In the genomic region with DNA sequence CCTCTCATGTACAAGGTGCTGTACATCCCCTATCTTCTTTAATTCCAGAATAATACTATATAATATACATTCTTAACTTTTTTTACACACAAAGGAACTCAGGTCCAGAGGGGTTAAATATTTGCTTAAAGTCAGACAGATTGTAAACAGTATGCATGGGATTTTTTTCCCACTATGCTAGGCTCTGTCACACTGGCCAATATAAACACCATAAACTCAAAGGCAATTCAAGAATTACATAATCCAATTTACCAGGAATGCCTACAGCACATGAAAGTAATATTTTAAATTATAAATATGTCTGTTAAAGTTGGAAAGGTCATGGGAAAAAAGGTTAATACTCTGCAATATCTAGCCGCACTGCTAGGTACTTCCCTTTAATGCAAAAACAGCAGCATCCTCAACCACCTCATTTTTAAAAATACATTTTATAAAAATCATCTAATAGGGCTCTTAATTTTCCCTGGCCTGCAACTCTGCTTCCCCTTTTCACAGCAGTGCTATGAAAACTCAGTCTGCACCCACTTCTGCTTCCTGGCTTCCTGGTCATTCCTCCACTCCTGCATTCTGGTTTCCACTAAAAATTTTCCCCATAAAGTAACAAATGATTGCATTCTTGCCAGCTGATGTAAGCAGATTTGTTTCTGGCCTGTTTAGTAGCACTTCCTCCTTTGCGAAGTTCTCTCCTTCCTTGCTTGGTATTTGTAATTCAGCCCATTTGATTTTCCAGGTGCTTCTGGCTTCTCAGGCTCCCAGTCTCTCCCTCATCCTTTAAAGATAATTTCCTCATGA, we compare ENCODE assay signal across 2 cellular contexts.
TF ChIP-seq lines count a peak whose summit lies in the region.

No MANE protein-coding gene starts in this region.

TF ChIP-seq in GM23338, 12 proteins besides CTCF, POLR2A, EP300 and RAD21 (continued from another document):
- TF ChIP-seq ZNF114 (CRISPR knock-in tag; IDR thresholded peaks at IDR 0.05) (no peak), ZNF331 (CRISPR knock-in tag; IDR thresholded peaks at IDR 0.05; ENCODE audit: low read depth) (no peak), EZH2 (IDR thresholded peaks at IDR 0.05; ENCODE audit: low read depth, unreplicated experiment) (no peak), NANOG (IDR thresholded peaks at IDR 0.05; ENCODE audit: borderline replicate concordance) (no peak), CREB1 (CRISPR knock-in tag; IDR thresholded peaks at IDR 0.05; ENCODE audit: low read depth) (no peak), JUNB (IDR thresholded peaks at IDR 0.05; ENCODE audit: unreplicated experiment) (no peak)
- TF ChIP-seq, protein P1, sequence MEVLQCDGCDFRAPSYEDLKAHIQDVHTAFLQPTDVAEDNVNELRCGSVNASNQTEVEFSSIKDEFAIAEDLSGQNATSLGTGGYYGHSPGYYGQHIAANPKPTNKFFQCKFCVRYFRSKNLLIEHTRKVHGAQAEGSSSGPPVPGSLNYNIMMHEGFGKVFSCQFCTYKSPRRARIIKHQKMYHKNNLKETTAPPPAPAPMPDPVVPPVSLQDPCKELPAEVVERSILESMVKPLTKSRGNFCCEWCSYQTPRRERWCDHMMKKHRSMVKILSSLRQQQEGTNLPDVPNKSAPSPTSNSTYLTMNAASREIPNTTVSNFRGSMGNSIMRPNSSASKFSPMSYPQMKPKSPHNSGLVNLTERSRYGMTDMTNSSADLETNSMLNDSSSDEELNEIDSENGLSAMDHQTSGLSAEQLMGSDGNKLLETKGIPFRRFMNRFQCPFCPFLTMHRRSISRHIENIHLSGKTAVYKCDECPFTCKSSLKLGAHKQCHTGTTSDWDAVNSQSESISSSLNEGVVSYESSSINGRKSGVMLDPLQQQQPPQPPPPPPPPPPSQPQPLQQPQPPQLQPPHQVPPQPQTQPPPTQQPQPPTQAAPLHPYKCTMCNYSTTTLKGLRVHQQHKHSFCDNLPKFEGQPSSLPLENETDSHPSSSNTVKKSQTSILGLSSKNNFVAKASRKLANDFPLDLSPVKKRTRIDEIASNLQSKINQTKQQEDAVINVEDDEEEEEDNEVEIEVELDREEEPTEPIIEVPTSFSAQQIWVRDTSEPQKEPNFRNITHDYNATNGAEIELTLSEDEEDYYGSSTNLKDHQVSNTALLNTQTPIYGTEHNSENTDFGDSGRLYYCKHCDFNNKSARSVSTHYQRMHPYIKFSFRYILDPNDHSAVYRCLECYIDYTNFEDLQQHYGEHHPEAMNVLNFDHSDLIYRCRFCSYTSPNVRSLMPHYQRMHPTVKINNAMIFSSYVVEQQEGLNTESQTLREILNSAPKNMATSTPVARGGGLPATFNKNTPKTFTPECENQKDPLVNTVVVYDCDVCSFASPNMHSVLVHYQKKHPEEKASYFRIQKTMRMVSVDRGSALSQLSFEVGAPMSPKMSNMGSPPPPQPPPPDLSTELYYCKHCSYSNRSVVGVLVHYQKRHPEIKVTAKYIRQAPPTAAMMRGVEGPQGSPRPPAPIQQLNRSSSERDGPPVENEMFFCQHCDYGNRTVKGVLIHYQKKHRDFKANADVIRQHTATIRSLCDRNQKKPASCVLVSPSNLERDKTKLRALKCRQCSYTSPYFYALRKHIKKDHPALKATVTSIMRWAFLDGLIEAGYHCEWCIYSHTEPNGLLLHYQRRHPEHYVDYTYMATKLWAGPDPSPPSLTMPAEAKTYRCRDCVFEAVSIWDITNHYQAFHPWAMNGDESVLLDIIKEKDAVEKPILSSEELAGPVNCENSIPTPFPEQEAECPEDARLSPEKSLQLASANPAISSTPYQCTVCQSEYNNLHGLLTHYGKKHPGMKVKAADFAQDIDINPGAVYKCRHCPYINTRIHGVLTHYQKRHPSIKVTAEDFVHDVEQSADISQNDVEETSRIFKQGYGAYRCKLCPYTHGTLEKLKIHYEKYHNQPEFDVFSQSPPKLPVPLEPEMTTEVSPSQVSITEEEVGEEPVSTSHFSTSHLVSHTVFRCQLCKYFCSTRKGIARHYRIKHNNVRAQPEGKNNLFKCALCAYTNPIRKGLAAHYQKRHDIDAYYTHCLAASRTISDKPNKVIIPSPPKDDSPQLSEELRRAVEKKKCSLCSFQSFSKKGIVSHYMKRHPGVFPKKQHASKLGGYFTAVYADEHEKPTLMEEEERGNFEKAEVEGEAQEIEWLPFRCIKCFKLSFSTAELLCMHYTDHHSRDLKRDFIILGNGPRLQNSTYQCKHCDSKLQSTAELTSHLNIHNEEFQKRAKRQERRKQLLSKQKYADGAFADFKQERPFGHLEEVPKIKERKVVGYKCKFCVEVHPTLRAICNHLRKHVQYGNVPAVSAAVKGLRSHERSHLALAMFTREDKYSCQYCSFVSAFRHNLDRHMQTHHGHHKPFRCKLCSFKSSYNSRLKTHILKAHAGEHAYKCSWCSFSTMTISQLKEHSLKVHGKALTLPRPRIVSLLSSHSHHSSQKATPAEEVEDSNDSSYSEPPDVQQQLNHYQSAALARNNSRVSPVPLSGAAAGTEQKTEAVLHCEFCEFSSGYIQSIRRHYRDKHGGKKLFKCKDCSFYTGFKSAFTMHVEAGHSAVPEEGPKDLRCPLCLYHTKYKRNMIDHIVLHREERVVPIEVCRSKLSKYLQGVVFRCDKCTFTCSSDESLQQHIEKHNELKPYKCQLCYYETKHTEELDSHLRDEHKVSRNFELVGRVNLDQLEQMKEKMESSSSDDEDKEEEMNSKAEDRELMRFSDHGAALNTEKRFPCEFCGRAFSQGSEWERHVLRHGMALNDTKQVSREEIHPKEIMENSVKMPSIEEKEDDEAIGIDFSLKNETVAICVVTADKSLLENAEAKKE (CRISPR knock-in tag; IDR thresholded peaks at IDR 0.05) = no peak
- TF ChIP-seq, protein P2, sequence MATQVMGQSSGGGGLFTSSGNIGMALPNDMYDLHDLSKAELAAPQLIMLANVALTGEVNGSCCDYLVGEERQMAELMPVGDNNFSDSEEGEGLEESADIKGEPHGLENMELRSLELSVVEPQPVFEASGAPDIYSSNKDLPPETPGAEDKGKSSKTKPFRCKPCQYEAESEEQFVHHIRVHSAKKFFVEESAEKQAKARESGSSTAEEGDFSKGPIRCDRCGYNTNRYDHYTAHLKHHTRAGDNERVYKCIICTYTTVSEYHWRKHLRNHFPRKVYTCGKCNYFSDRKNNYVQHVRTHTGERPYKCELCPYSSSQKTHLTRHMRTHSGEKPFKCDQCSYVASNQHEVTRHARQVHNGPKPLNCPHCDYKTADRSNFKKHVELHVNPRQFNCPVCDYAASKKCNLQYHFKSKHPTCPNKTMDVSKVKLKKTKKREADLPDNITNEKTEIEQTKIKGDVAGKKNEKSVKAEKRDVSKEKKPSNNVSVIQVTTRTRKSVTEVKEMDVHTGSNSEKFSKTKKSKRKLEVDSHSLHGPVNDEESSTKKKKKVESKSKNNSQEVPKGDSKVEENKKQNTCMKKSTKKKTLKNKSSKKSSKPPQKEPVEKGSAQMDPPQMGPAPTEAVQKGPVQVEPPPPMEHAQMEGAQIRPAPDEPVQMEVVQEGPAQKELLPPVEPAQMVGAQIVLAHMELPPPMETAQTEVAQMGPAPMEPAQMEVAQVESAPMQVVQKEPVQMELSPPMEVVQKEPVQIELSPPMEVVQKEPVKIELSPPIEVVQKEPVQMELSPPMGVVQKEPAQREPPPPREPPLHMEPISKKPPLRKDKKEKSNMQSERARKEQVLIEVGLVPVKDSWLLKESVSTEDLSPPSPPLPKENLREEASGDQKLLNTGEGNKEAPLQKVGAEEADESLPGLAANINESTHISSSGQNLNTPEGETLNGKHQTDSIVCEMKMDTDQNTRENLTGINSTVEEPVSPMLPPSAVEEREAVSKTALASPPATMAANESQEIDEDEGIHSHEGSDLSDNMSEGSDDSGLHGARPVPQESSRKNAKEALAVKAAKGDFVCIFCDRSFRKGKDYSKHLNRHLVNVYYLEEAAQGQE (IDR thresholded peaks at IDR 0.05; ENCODE audit: unreplicated experiment) = no peak

TF ChIP-seq in SK-N-SH, 30 proteins besides CTCF, POLR2A, EP300 and RAD21 (continued from another document):
- no peak for TF ChIP-seq GATA2 (CRISPR knock-in tag; IDR thresholded peaks at IDR 0.05)
